Comparison of ENCODE assay signal across 2 cellular contexts in genomic region chr11:77086521-77087472, GRCh38.
TF ChIP-seq lines count a peak whose summit lies in the region.

No MANE protein-coding gene starts in this region.

TF ChIP-seq in K562, 482 proteins besides CTCF, POLR2A, EP300 and RAD21:
- TF ChIP-seq CBFA2T3 (IDR thresholded peaks at IDR 0.05) (0 out of 2 replicates have a peak, but pooled peaks have one; percentile 12), SRSF9 (IDR thresholded peaks at IDR 0.05; ENCODE audit: borderline replicate concordance, low read depth, low read length) (no peak)

TF ChIP-seq in HepG2, 621 proteins besides CTCF, POLR2A, EP300 and RAD21 (continues in another document):
- TF ChIP-seq CENPX (CRISPR knock-in tag; IDR thresholded peaks at IDR 0.05) (no peak), BATF2 (CRISPR knock-in tag; IDR thresholded peaks at IDR 0.05) (no peak), ZNF501 (CRISPR knock-in tag; IDR thresholded peaks at IDR 0.05) (no peak), ZKSCAN5 (CRISPR knock-in tag; IDR thresholded peaks at IDR 0.05) (no peak), SRY (CRISPR knock-in tag; IDR thresholded peaks at IDR 0.05) (no peak), SP140L (CRISPR knock-in tag; IDR thresholded peaks at IDR 0.05; ENCODE audit: borderline replicate concordance) (no peak), GTF3A (CRISPR knock-in tag; conservative IDR thresholded peaks at IDR 0.05) (no peak), KDM5A (IDR thresholded peaks at IDR 0.05; ENCODE audit: borderline replicate concordance, low read length) (no peak), ZNF616 (CRISPR knock-in tag; IDR thresholded peaks at IDR 0.05; ENCODE audit: low read depth) (no peak), FIP1L1 (IDR thresholded peaks at IDR 0.05; ENCODE audit: borderline replicate concordance, insufficient read depth, low read depth, low read length) (no peak), ZNF878 (CRISPR knock-in tag; IDR thresholded peaks at IDR 0.05) (no peak), HOXA7 (CRISPR knock-in tag; IDR thresholded peaks at IDR 0.05) (no peak), CHD4 (IDR thresholded peaks at IDR 0.05; ENCODE audit: borderline replicate concordance, low read length) (no peak), TEAD3 (CRISPR knock-in tag; optimal IDR thresholded peaks at IDR 0.05; ENCODE audit: borderline replicate concordance) (peak; percentile 54), KDM4B (CRISPR knock-in tag; IDR thresholded peaks at IDR 0.05) (no peak), RARG (CRISPR knock-in tag; IDR thresholded peaks at IDR 0.05; ENCODE audit: low read depth) (no peak), ZNF790 (CRISPR knock-in tag; IDR thresholded peaks at IDR 0.05; ENCODE audit: borderline replicate concordance) (no peak), EZH2 (conservative IDR thresholded peaks at IDR 0.05; ENCODE audit: low read depth, low read length) (no peak), CCDC6 (CRISPR knock-in tag; IDR thresholded peaks at IDR 0.05) (no peak), ZFP62 (CRISPR knock-in tag; IDR thresholded peaks at IDR 0.05) (no peak), REXO4 (CRISPR knock-in tag; IDR thresholded peaks at IDR 0.05; ENCODE audit: borderline replicate concordance) (no peak), WIZ (CRISPR knock-in tag; IDR thresholded peaks at IDR 0.05) (no peak; the same call in 1 of the 2 replicates), NPAS2 (CRISPR knock-in tag; IDR thresholded peaks at IDR 0.05; ENCODE audit: borderline replicate concordance) (no peak), KLF6 (CRISPR knock-in tag; IDR thresholded peaks at IDR 0.05) (no peak), DRAP1 (CRISPR knock-in tag; IDR thresholded peaks at IDR 0.05) (no peak), ZNF496 (CRISPR knock-in tag; IDR thresholded peaks at IDR 0.05; ENCODE audit: insufficient replicate concordance) (no peak), ZNF567 (CRISPR knock-in tag; IDR thresholded peaks at IDR 0.05; ENCODE audit: borderline replicate concordance) (no peak), ZNF841 (CRISPR knock-in tag; IDR thresholded peaks at IDR 0.05; ENCODE audit: borderline replicate concordance) (no peak), PAX8 (CRISPR knock-in tag; IDR thresholded peaks at IDR 0.05; ENCODE audit: borderline replicate concordance) (no peak), ZNF652 (CRISPR knock-in tag; IDR thresholded peaks at IDR 0.05; ENCODE audit: borderline replicate concordance, low read depth) (no peak), RBAK (CRISPR knock-in tag; IDR thresholded peaks at IDR 0.05) (no peak), ZNF879 (CRISPR knock-in tag; IDR thresholded peaks at IDR 0.05) (no peak), SALL1 (CRISPR knock-in tag; IDR thresholded peaks at IDR 0.05) (peak; percentile 50; the same call in 1 of the 2 replicates), NFE2L1 (CRISPR knock-in tag; IDR thresholded peaks at IDR 0.05; ENCODE audit: borderline replicate concordance) (no peak), SOX6 (IDR thresholded peaks at IDR 0.05) (no peak), SOX6 (CRISPR knock-in tag; IDR thresholded peaks at IDR 0.05) (no peak), NFYB (CRISPR knock-in tag; IDR thresholded peaks at IDR 0.05) (no peak), DR1 (CRISPR knock-in tag; IDR thresholded peaks at IDR 0.05) (no peak), ZNF614 (CRISPR knock-in tag; IDR thresholded peaks at IDR 0.05; ENCODE audit: borderline replicate concordance) (peak; percentile 37; the same call in 1 of the 2 replicates), PCBP2 (optimal IDR thresholded peaks at IDR 0.05; ENCODE audit: low read depth, low read length, poor library complexity, severe bottlenecking) (no peak), ZNF75D (CRISPR knock-in tag; IDR thresholded peaks at IDR 0.05; ENCODE audit: borderline replicate concordance) (no peak), FOXC1 (CRISPR knock-in tag; IDR thresholded peaks at IDR 0.05; ENCODE audit: borderline replicate concordance) (no peak), NR2F6 (IDR thresholded peaks at IDR 0.05) (no peak), NR2F6 (CRISPR knock-in tag; IDR thresholded peaks at IDR 0.05) (no peak), SSRP1 (CRISPR knock-in tag; IDR thresholded peaks at IDR 0.05) (no peak), FUBP1 (CRISPR knock-in tag; IDR thresholded peaks at IDR 0.05; ENCODE audit: borderline replicate concordance) (no peak), CERS6 (CRISPR knock-in tag; IDR thresholded peaks at IDR 0.05) (no peak), ZNF773 (CRISPR knock-in tag; IDR thresholded peaks at IDR 0.05; ENCODE audit: borderline replicate concordance) (no peak), MTA1 (CRISPR knock-in tag; IDR thresholded peaks at IDR 0.05; ENCODE audit: borderline replicate concordance) (0 out of 2 replicates have a peak, but pooled peaks have one; percentile 17), CHCHD3 (CRISPR knock-in tag; IDR thresholded peaks at IDR 0.05) (no peak), ZNF180 (CRISPR knock-in tag; IDR thresholded peaks at IDR 0.05; ENCODE audit: borderline replicate concordance, low read depth) (no peak), SKI (IDR thresholded peaks at IDR 0.05; ENCODE audit: partially characterized antibody) (no peak), ZBTB20 (CRISPR knock-in tag; IDR thresholded peaks at IDR 0.05; ENCODE audit: borderline replicate concordance, low read depth) (no peak), NFE2 (CRISPR knock-in tag; IDR thresholded peaks at IDR 0.05) (no peak), ZNF891 (CRISPR knock-in tag; IDR thresholded peaks at IDR 0.05) (no peak), HNRNPL (IDR thresholded peaks at IDR 0.05; ENCODE audit: low read depth, low read length) (no peak), ZSCAN25 (CRISPR knock-in tag; IDR thresholded peaks at IDR 0.05) (no peak)
- TF ChIP-seq, protein P1, sequence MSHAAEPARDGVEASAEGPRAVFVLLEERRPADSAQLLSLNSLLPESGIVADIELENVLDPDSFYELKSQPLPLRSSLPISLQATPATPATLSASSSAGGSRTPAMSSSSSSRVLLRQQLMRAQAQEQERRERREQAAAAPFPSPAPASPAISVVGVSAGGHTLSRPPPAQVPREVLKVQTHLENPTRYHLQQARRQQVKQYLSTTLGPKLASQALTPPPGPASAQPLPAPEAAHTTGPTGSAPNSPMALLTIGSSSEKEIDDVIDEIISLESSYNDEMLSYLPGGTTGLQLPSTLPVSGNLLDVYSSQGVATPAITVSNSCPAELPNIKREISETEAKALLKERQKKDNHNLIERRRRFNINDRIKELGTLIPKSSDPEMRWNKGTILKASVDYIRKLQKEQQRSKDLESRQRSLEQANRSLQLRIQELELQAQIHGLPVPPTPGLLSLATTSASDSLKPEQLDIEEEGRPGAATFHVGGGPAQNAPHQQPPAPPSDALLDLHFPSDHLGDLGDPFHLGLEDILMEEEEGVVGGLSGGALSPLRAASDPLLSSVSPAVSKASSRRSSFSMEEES (CRISPR knock-in tag; IDR thresholded peaks at IDR 0.05): no peak
- TF ChIP-seq, protein P2, sequence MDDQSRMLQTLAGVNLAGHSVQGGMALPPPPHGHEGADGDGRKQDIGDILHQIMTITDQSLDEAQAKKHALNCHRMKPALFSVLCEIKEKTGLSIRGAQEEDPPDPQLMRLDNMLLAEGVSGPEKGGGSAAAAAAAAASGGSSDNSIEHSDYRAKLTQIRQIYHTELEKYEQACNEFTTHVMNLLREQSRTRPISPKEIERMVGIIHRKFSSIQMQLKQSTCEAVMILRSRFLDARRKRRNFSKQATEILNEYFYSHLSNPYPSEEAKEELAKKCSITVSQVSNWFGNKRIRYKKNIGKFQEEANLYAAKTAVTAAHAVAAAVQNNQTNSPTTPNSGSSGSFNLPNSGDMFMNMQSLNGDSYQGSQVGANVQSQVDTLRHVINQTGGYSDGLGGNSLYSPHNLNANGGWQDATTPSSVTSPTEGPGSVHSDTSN (CRISPR knock-in tag; IDR thresholded peaks at IDR 0.05; ENCODE audit: borderline replicate concordance): no peak
- TF ChIP-seq, protein P3, sequence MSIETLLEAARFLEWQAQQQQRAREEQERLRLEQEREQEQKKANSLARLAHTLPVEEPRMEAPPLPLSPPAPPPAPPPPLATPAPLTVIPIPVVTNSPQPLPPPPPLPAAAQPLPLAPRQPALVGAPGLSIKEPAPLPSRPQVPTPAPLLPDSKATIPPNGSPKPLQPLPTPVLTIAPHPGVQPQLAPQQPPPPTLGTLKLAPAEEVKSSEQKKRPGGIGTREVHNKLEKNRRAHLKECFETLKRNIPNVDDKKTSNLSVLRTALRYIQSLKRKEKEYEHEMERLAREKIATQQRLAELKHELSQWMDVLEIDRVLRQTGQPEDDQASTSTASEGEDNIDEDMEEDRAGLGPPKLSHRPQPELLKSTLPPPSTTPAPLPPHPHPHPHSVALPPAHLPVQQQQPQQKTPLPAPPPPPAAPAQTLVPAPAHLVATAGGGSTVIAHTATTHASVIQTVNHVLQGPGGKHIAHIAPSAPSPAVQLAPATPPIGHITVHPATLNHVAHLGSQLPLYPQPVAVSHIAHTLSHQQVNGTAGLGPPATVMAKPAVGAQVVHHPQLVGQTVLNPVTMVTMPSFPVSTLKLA (IDR thresholded peaks at IDR 0.05): no peak
- TF ChIP-seq, protein P4, sequence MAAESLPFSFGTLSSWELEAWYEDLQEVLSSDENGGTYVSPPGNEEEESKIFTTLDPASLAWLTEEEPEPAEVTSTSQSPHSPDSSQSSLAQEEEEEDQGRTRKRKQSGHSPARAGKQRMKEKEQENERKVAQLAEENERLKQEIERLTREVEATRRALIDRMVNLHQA (CRISPR knock-in tag; IDR thresholded peaks at IDR 0.05): no peak
- TF ChIP-seq, protein P5, sequence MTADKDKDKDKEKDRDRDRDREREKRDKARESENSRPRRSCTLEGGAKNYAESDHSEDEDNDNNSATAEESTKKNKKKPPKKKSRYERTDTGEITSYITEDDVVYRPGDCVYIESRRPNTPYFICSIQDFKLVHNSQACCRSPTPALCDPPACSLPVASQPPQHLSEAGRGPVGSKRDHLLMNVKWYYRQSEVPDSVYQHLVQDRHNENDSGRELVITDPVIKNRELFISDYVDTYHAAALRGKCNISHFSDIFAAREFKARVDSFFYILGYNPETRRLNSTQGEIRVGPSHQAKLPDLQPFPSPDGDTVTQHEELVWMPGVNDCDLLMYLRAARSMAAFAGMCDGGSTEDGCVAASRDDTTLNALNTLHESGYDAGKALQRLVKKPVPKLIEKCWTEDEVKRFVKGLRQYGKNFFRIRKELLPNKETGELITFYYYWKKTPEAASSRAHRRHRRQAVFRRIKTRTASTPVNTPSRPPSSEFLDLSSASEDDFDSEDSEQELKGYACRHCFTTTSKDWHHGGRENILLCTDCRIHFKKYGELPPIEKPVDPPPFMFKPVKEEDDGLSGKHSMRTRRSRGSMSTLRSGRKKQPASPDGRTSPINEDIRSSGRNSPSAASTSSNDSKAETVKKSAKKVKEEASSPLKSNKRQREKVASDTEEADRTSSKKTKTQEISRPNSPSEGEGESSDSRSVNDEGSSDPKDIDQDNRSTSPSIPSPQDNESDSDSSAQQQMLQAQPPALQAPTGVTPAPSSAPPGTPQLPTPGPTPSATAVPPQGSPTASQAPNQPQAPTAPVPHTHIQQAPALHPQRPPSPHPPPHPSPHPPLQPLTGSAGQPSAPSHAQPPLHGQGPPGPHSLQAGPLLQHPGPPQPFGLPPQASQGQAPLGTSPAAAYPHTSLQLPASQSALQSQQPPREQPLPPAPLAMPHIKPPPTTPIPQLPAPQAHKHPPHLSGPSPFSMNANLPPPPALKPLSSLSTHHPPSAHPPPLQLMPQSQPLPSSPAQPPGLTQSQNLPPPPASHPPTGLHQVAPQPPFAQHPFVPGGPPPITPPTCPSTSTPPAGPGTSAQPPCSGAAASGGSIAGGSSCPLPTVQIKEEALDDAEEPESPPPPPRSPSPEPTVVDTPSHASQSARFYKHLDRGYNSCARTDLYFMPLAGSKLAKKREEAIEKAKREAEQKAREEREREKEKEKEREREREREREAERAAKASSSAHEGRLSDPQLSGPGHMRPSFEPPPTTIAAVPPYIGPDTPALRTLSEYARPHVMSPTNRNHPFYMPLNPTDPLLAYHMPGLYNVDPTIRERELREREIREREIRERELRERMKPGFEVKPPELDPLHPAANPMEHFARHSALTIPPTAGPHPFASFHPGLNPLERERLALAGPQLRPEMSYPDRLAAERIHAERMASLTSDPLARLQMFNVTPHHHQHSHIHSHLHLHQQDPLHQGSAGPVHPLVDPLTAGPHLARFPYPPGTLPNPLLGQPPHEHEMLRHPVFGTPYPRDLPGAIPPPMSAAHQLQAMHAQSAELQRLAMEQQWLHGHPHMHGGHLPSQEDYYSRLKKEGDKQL (CRISPR knock-in tag; IDR thresholded peaks at IDR 0.05; ENCODE audit: low read depth): no peak
